ENCODE assay signal across 1 cellular context in genomic region chr5:5699062-5699461, GRCh38.
TF ChIP-seq lines count a peak whose summit lies in the region.

No MANE protein-coding gene starts in this region.

TF ChIP-seq in GM12878, 131 proteins besides CTCF, POLR2A, EP300 and RAD21:
- no peak for TF ChIP-seq CEBPB (IDR thresholded peaks at IDR 0.05; ENCODE audit: borderline replicate concordance in 1 of 2, low read depth in 2 of 2, low read length in 2 of 2)
